24 cellular contexts compared by ENCODE assay signal in genomic region chrX:45198706-45199105, GRCh38. TPM values are rescaled to one million over a fixed set of nuclear protein-coding genes. Genes with fewer than 3 reads are reported as not detected.
A peak's percentile ranks its signal among the peaks of the same experiment; 100 is the strongest.
DNase-seq lines count a peak whose midpoint lies in the region; ATAC-seq and TF ChIP-seq lines count a peak whose summit lies in the region.
"Had no signal": no experiment of that assay in that cellular context is flagged by ENCODE, and none has a peak within 500 bp of the region (broad histone marks: within the 10 kb centered on the region; RNA-seq: fewer than 3 reads in every experiment).

No MANE protein-coding gene starts in this region.

- intact Hi-C loops in heart left ventricle (cut with DNase I), result no loop called here
- intact Hi-C loops in psoas muscle (cut with DNase I), result loop anchor here in 1 of 2 donors (10.0 kb wide), 1 partner anchor 1244 kb away; no protein-coding TSS in a partner anchor
- intact Hi-C loops in uterus (cut with DNase I; ENCODE audit: low total_unique reads), result no loop called here
- intact Hi-C loops in natural killer cell (cut with micrococcal nuclease), result no loop called here

- peak overlapping the region; percentile 47 to 87 (median 75) for H3K27ac ChIP-seq in heart left ventricle
- H3K27ac ChIP-seq in right atrium auricular region, result peak overlapping the region in 1 of 2 donors; percentile 65
- H3K27ac ChIP-seq in psoas muscle, result peak overlapping the region; percentile 3
- peak overlapping the region; percentile 31 to 34 for H3K27ac ChIP-seq in uterus

- peak in 3 of 4 donors; percentile 27 to 58 (median 37) for ATAC-seq in heart left ventricle
- ATAC-seq in psoas muscle, result peak in 1 of 4 donors; percentile 45
- no peak for ATAC-seq in natural killer cell
- ATAC-seq: CD8-positive, alpha-beta T cell; Panc1 had no signal

- H3K27me3 ChIP-seq in heart left ventricle (peaks cover 0 to 39% (median 0%) of the 10 kb centered on the region in 9 donors), right atrium auricular region (peaks cover 0 to 4% of the 10 kb centered on the region in 2 donors), psoas muscle (ENCODE audit: insufficient read depth in 3 of 3, low read length in 2 of 3) (peaks cover 0 to 38% (median 0%) of the 10 kb centered on the region in 3 donors), uterus (peaks cover 0 to 7% of the 10 kb centered on the region in 2 donors)

- H3K36me3 ChIP-seq in heart left ventricle (no peaks in the 10 kb centered on the region), right atrium auricular region (no peaks in the 10 kb centered on the region), psoas muscle (ENCODE audit: insufficient read depth in 1 of 2, low read depth in 1 of 2) (no peaks in the 10 kb centered on the region), uterus (no peaks in the 10 kb centered on the region)

- no peak for DNase-seq in heart left ventricle
- DNase-seq in right atrium auricular region (ENCODE audit: low spot score), result no peak
- DNase-seq in endothelial cell (ENCODE audit: low spot score), result no peak
- no peak for DNase-seq in psoas muscle
- DNase-seq in uterus, result no peak
- no peak for DNase-seq in natural killer cell
- no peak for DNase-seq in NCI-H345 treated with DMSO at 0.1 percent for 48 hours (lab: John Stamatoyannopoulos, UW; ENCODE audit: unreplicated experiment)
- DNase-seq: 8988T; AML-193; C1 segment of cervical spinal cord; Calu3; CD8-positive, alpha-beta T cell; DMS153; GDM1; NCI-H1105; NCI-H146; NCI-H2029 treated with DMSO at 0.1 percent for 48 hours; NCI-H226; NCI-H524; NCI-H774; NK-92 treated with Interleukin-12 subunit alpha and Interleukin-12 subunit beta, amount 100 ng/mL, for 24 hours had no signal

- H3K4me3 ChIP-seq in heart left ventricle, result peak overlapping the region in 11 of 12 donors; percentile 14 to 58 (median 49)
- H3K4me3 ChIP-seq in right atrium auricular region, result peak overlapping the region in 1 of 2 donors; percentile 38
- peak overlapping the region; percentile 57 for H3K4me3 ChIP-seq in psoas muscle
- H3K4me3 ChIP-seq in uterus, result no peak overlapping the region

- H3K27ac Mint-ChIP-seq in endothelial cell (ENCODE audit: unreplicated experiment), result peak overlapping the region; percentile 95
- H3K27ac Mint-ChIP-seq in natural killer cell, result no peak overlapping the region
- H3K27ac Mint-ChIP-seq: CD8-positive, alpha-beta T cell had no signal

- peak overlapping the region; percentile 92 for H3K4me3 Mint-ChIP-seq in endothelial cell (ENCODE audit: unreplicated experiment)
- no peak overlapping the region for H3K4me3 Mint-ChIP-seq in natural killer cell
- H3K4me3 Mint-ChIP-seq: CD8-positive, alpha-beta T cell; IgD-negative memory B cell had no signal

- TF ChIP-seq POLR2A in heart left ventricle (IDR thresholded peaks at IDR 0.05) (no peak), uterus (IDR thresholded peaks at IDR 0.05) (no peak)

- no peaks in the 10 kb centered on the region for H3K9me3 ChIP-seq in heart left ventricle
- H3K9me3 ChIP-seq in right atrium auricular region, result no peaks in the 10 kb centered on the region
- no peaks in the 10 kb centered on the region for H3K9me3 ChIP-seq in psoas muscle
- H3K9me3 ChIP-seq in uterus, result no peaks in the 10 kb centered on the region

- H3K4me1 ChIP-seq in heart left ventricle (no peaks in the 10 kb centered on the region), right atrium auricular region (peaks cover 0 to 8% of the 10 kb centered on the region in 2 donors), psoas muscle (no peaks in the 10 kb centered on the region), uterus (no peaks in the 10 kb centered on the region)

- H3K27me3 Mint-ChIP-seq in endothelial cell (ENCODE audit: unreplicated experiment), result peaks cover 4% of the 10 kb centered on the region
- H3K27me3 Mint-ChIP-seq in natural killer cell (ENCODE audit: low read depth in 2 of 2), result peaks cover 22 to 62% of the 10 kb centered on the region in 2 donors

- H3K4me1 Mint-ChIP-seq in endothelial cell (ENCODE audit: unreplicated experiment) (peaks cover 49% of the 10 kb centered on the region), natural killer cell (no peaks in the 10 kb centered on the region)
- H3K4me1 Mint-ChIP-seq: IgD-negative memory B cell had no signal

- 51 to 76% (median 57%) methylated on average over 4 of the region's 4 CpGs for WGBS in heart left ventricle, 4 donors
- WGBS in psoas muscle, 3 donors, result 76 to 87% (median 77%) methylated on average over 3 to 4 of the region's 4 CpGs

- peaks cover 28% of the 10 kb centered on the region for H3K36me3 Mint-ChIP-seq in endothelial cell (ENCODE audit: low read depth, unreplicated experiment)
- H3K36me3 Mint-ChIP-seq in natural killer cell, result no peaks in the 10 kb centered on the region
- H3K36me3 Mint-ChIP-seq: CD8-positive, alpha-beta T cell; IgD-negative memory B cell had no signal

- H3K9me3 Mint-ChIP-seq in endothelial cell (ENCODE audit: unreplicated experiment) (no peaks in the 10 kb centered on the region), natural killer cell (no peaks in the 10 kb centered on the region)
- H3K9me3 Mint-ChIP-seq: CD8-positive, alpha-beta T cell; IgD-negative memory B cell had no signal

- TF ChIP-seq CTCF in heart left ventricle (IDR thresholded peaks at IDR 0.05) (no peak), right atrium auricular region (IDR thresholded peaks at IDR 0.05) (no peak), endothelial cell (IDR thresholded peaks at IDR 0.05; ENCODE audit: unreplicated experiment) (no peak), psoas muscle (IDR thresholded peaks at IDR 0.05) (no peak), uterus (IDR thresholded peaks at IDR 0.05) (no peak), natural killer cell (IDR thresholded peaks at IDR 0.05) (no peak)

RNA-seq across cellular contexts. Expression of gene DIPK2B, which starts 2.0 kb away (rescaled TPM):
- total RNA-seq in heart left ventricle, result 10 to 100 TPM in 8 of 9 donors, 1 to 10 TPM in 1; 9.8 to 42.0 (median 18.6) TPM
- 10 to 100 TPM; 14.2 to 14.8 TPM for polyA plus RNA-seq in heart left ventricle
- 10 to 100 TPM in 1 of 2 donors, 1 to 10 TPM in 1; 6.3 to 14.4 TPM for total RNA-seq in right atrium auricular region
- total RNA-seq in endothelial cell (ENCODE audit: unreplicated experiment), result 286 TPM
- total RNA-seq in psoas muscle, result 10 to 100 TPM; 12.0 to 19.4 (median 16.2) TPM
- polyA plus RNA-seq in psoas muscle, result 10 to 100 TPM in 1 of 3 donors, 1 to 10 TPM in 2; 7.3 to 14.0 (median 8.2) TPM
- 10 to 100 TPM; 21.2 to 95.6 (median 30.8) TPM for total RNA-seq in uterus
- not detected for total RNA-seq in natural killer cell
- total RNA-seq: Calu3; CD8-positive, alpha-beta T cell had no signal
- polyA plus RNA-seq: AG04450, IgD-negative memory B cell had no signal

Comparison
In these comparisons a context has a peak if more than half of its experiments do, and no peak if none do; other contexts are left out.
1. ATAC-seq: peak in heart left ventricle (3 of 4); none in natural killer cell (0 of 3).
2. H3K4me3 ChIP-seq: peak in heart left ventricle (11 of 12) and psoas muscle (single experiment); none in uterus (0 of 2).
3. RNA of gene DIPK2B, which starts 2.0 kb away (total RNA-seq): 286 TPM in endothelial cell (single experiment), 21.2 to 95.6 TPM in uterus, 9.8 to 42.0 TPM in heart left ventricle, 12.0 to 19.4 TPM in psoas muscle and 6.3 to 14.4 TPM in right atrium auricular region; not detected in natural killer cell; every median in the first group is over 4 times any median in the second.